ENCODE assay signal across 19 cellular contexts in genomic region chr2:172777431-172777830, GRCh38. TPM values are rescaled to one million over a fixed set of nuclear protein-coding genes. Genes with fewer than 3 reads are reported as not detected.
"Had no signal": no experiment of that assay in that cellular context is flagged by ENCODE, and none has a peak within 500 bp of the region (broad histone marks: within the 10 kb centered on the region; RNA-seq: fewer than 3 reads in every experiment).

No MANE protein-coding gene starts in this region.

- H3K36me3 ChIP-seq: heart left ventricle, neutrophil, tibial nerve, upper lobe of right lung, vagina had no signal

- ATAC-seq: heart left ventricle; naive thymus-derived CD4-positive, alpha-beta T cell; right cardiac atrium; stimulated activated memory B cell treated with anti-CD40 and anti-IgM and Interleukin-4, amounts not matched to agents 10 μg/mL and 1 μg/mL and 100 μg/mL, for 72 hours; upper lobe of right lung had no signal

- FAIRE-seq: frontal cortex, islet of Langerhans had no signal

- H3K9me3 ChIP-seq: heart left ventricle, neutrophil, upper lobe of right lung, vagina had no signal

- H3K9me3 Mint-ChIP-seq: stimulated activated naive CD8-positive, alpha-beta T cell treated with anti-CD3 and anti-CD28 coated beads, Interleukin-15, Interleukin-2, amounts not matched to agents 100 ng/mL and 50 ng/mL, for 24 hours had no signal

- H3K27ac ChIP-seq: coronary artery, heart left ventricle, neutrophil, tibial nerve, upper lobe of right lung, vagina had no signal

- H3K4me3 ChIP-seq: coronary artery, heart left ventricle, smooth muscle cell, tibial nerve, upper lobe of right lung, vagina had no signal

- H3K4me1 Mint-ChIP-seq: endodermal cell; naive thymus-derived CD4-positive, alpha-beta T cell; stimulated activated memory B cell treated with anti-CD40 and anti-IgM and Interleukin-4, amounts not matched to agents 10 μg/mL and 1 μg/mL and 100 μg/mL, for 72 hours had no signal

- H3K27ac Mint-ChIP-seq: endodermal cell; naive thymus-derived CD4-positive, alpha-beta T cell; nephron progenitor cell; stimulated activated memory B cell treated with anti-CD40 and anti-IgM and Interleukin-4, amounts not matched to agents 10 μg/mL and 1 μg/mL and 100 μg/mL, for 72 hours; stimulated activated naive CD8-positive, alpha-beta T cell treated with anti-CD3 and anti-CD28 coated beads, Interleukin-15, Interleukin-2, amounts not matched to agents 100 ng/mL and 50 ng/mL, for 24 hours had no signal

- DNase-seq: effector CD4-positive, alpha-beta T cell; endodermal cell; heart left ventricle; hippocampal formation; kidney glomerular epithelial cell; naive thymus-derived CD4-positive, alpha-beta T cell; nephron progenitor cell; right cardiac atrium; stimulated activated CD4-positive, alpha-beta T cell treated with anti-CD3 and anti-CD28 coated beads, Interleukin-4, amount 100 ng/mL, for 1 hour; upper lobe of right lung had no signal

- H3K27me3 ChIP-seq: heart left ventricle, tibial nerve, upper lobe of right lung, vagina had no signal

- H3K4me2 ChIP-seq: smooth muscle cell had no signal

- H3K4me1 ChIP-seq: upper lobe of right lung had no signal

- H3K4me3 Mint-ChIP-seq: endodermal cell; naive thymus-derived CD4-positive, alpha-beta T cell; nephron progenitor cell; stimulated activated memory B cell treated with anti-CD40 and anti-IgM and Interleukin-4, amounts not matched to agents 10 μg/mL and 1 μg/mL and 100 μg/mL, for 72 hours; stimulated activated naive CD8-positive, alpha-beta T cell treated with anti-CD3 and anti-CD28 coated beads, Interleukin-15, Interleukin-2, amounts not matched to agents 100 ng/mL and 50 ng/mL, for 24 hours had no signal

- H3K36me3 Mint-ChIP-seq: naive thymus-derived CD4-positive, alpha-beta T cell; stimulated activated memory B cell treated with anti-CD40 and anti-IgM and Interleukin-4, amounts not matched to agents 10 μg/mL and 1 μg/mL and 100 μg/mL, for 72 hours had no signal

RNA-seq across cellular contexts. Expression of gene RAPGEF4, which starts 41.8 kb away (rescaled TPM):
- polyA plus RNA-seq: naive thymus-derived CD4-positive, alpha-beta T cell had no signal
